In the genomic region with DNA sequence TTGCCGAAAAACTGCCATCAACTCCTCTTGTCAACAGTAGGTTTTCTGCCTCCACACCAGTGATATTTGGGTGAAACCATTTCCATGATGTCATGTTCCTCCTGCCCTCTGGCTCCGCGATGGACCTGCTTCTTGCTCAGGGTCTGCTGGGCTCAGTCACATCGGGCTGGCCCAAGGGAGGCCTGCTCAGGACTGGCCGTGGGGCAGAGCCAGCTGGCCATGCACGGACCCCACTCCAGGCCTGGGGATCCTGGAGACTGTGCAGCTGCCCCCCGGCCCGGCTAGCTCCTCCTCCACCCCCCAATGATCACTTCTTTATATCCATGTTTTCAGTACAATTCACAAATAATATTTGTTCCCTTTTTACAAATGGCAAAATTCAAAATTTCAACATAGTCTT, we compare ENCODE assay signal across 23 cellular contexts.
"Had no signal": no experiment of that assay in that cellular context is flagged by ENCODE, and none has a peak within 500 bp of the region (broad histone marks: within the 10 kb centered on the region; RNA-seq: fewer than 3 reads in every experiment).

No MANE protein-coding gene starts in this region.

- DNase-seq: activated B cell treated with CpG ODN at 0.5 μM for 24 hours; activated CD4-positive, alpha-beta T cell treated with anti-CD3 and anti-CD28 coated beads for 48 hours; activated CD4-positive, alpha-beta T cell treated with anti-CD3 and anti-CD28 coated beads, Interleukin-2, amount 50 U/mL, for 1 hour; activated CD4-positive, alpha-beta T cell treated with anti-CD3 and anti-CD28 coated beads, Interleukin-2, amount 50 U/mL, for 48 hours; activated CD8-positive, alpha-beta memory T cell treated with anti-CD3 and anti-CD28 coated beads, Interleukin-2, amount 10 ng/mL, durations not matched to agents 7 days and 5 days; activated CD8-positive, alpha-beta memory T cell treated with anti-CD3 and anti-CD28 coated beads, Interleukin-2, amount 50 U/mL, for 4 hours; activated CD8-positive, alpha-beta T cell treated with anti-CD3 and anti-CD28 coated beads, Interleukin-2, amount 10 ng/mL, durations not matched to agents 7 days and 5 days; activated effector memory CD4-positive, alpha-beta T cell treated with anti-CD3 and anti-CD28 coated beads, Interleukin-2, amount 50 U/mL, for 16 hours; activated naive CD4-positive, alpha-beta T cell treated with anti-CD3 and anti-CD28 coated beads for 36 hours; activated naive CD8-positive, alpha-beta T cell treated with anti-CD3 and anti-CD28 coated beads for 36 hours; activated naive CD8-positive, alpha-beta T cell treated with anti-CD3 and anti-CD28 coated beads, Interleukin-2, amount 50 U/mL, for 24 hours; activated T-cell treated with anti-CD3 and anti-CD28 coated beads, Interleukin-2, amount 50 U/mL, for 1 hour; activated T-cell treated with anti-CD3 and anti-CD28 coated beads, Interleukin-2, amount 50 U/mL, for 48 hours; adrenal gland; amygdala; aorta; dorsolateral prefrontal cortex; effector memory CD4-positive, alpha-beta T cell; endodermal cell; T-helper 17 cell; WERI-Rb-1 had no signal

- H3K9me3 ChIP-seq: adrenal gland had no signal

- H3K27ac ChIP-seq: adrenal gland, coronary artery, dorsolateral prefrontal cortex, WERI-Rb-1 had no signal

- H3K4me1 ChIP-seq: adrenal gland had no signal

- H3K36me3 ChIP-seq: adrenal gland, WERI-Rb-1 had no signal

- H3K4me3 ChIP-seq: adrenal gland, coronary artery, dorsolateral prefrontal cortex had no signal

- ATAC-seq: activated CD4-positive, CD25-positive, alpha-beta regulatory T cell treated with anti-CD3 and anti-CD28 coated beads, Interleukin-2, amount 50 U/mL, for 24 hours; activated CD8-positive, alpha-beta memory T cell treated with anti-CD3 and anti-CD28 coated beads, Interleukin-2, amount 10 ng/mL, durations not matched to agents 7 days and 5 days; activated CD8-positive, alpha-beta T cell treated with anti-CD3 and anti-CD28 coated beads, Interleukin-2, amount 10 ng/mL, durations not matched to agents 7 days and 5 days; activated naive CD8-positive, alpha-beta T cell treated with anti-CD3 and anti-CD28 coated beads, Interleukin-2, amount 50 U/mL, for 24 hours; T-helper 17 cell had no signal

- H3K27me3 ChIP-seq: adrenal gland, dorsolateral prefrontal cortex had no signal
